In the genomic region with DNA sequence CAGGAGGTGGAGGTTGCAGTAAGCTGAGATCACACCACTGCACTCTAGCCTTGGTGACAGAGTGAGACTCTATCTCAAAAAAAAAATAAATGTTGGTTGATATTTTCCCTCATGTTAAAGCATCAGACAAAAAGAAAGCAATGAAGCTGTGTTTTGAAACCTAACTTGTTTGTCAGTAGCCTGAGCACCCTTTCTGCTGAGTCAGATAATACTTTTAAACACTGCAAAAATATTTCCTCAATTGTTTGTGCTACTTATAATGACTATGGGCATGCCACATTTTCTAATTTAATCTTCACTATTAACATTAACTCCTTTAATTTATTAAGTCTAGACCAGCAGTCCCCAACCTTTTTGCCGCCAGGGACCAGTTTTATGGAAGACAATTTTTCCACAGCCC, we compare ENCODE assay signal across 35 cellular contexts.
"Had no signal": no experiment of that assay in that cellular context is flagged by ENCODE, and none has a peak within 500 bp of the region (broad histone marks: within the 10 kb centered on the region; RNA-seq: fewer than 3 reads in every experiment).

No MANE protein-coding gene starts in this region.

- H3K36me3 ChIP-seq: MG63 had no signal

- DNase-seq: Karpas-422, Kasumi-1, MG63, MM.1S, MV-4-11, NCI-H1048, NCI-H1092, NCI-H1092 treated with DMSO at 0.1 percent for 48 hours, NCI-H1105, NCI-H1105 treated with DMSO at 0.1 percent for 48 hours, NCI-H1417, NCI-H1417 treated with DMSO at 0.1 percent for 48 hours, NCI-H1436, NCI-H1436 treated with DMSO at 0.1 percent for 48 hours, NCI-H146, NCI-H1694, NCI-H1694 treated with DMSO at 0.1 percent for 48 hours, NCI-H187, NCI-H187 treated with DMSO at 0.1 percent for 48 hours, NCI-H1930, NCI-H2029, NCI-H2029 treated with DMSO at 0.1 percent for 48 hours, NCI-H2081, NCI-H2081 treated with DMSO at 0.1 percent for 48 hours, NCI-H2107, NCI-H2171, NCI-H2171 treated with DMSO at 0.1 percent for 48 hours, NCI-H2227 treated with DMSO at 0.1 percent for 48 hours, NCI-H226, NCI-H345, NCI-H446, NCI-H446 treated with DMSO at 0.1 percent for 48 hours, NCI-H510A, NCI-H510A treated with DMSO at 0.1 percent for 48 hours, NCI-H524 had no signal

- H3K4me3 ChIP-seq: MG63 had no signal

- H3K9me3 ChIP-seq: MG63 had no signal

- H3K27me3 ChIP-seq: MG63 had no signal
